11 cellular contexts compared by ENCODE assay signal in genomic region chr7:99372275-99373085, GRCh38. TPM values are rescaled to one million over a fixed set of nuclear protein-coding genes. Genes with fewer than 3 reads are reported as not detected.
DNase-seq lines count a peak whose midpoint lies in the region; ATAC-seq, FAIRE-seq and TF ChIP-seq lines count a peak whose summit lies in the region.
"Had no signal": no experiment of that assay in that cellular context is flagged by ENCODE, and none has a peak within 500 bp of the region (broad histone marks: within the 10 kb centered on the region; RNA-seq: fewer than 3 reads in every experiment).

No MANE protein-coding gene starts in this region.

- CTCF ChIA-PET in activated CD4-positive, alpha-beta T cell treated with anti-CD3 and anti-CD28 coated beads, Interleukin-2, amount 10 ng/mL, durations not matched to agents 7 days and 5 days (lab: Charles Lee), result interaction anchor here (0.8 to 2.1 kb wide), 4 partner anchors 13 to 44 kb away, joined by 3 to 6 read pairs (median 4); no protein-coding TSS in a partner anchor

- peak overlapping the region; percentile 10 to 19 for H3K4me3 ChIP-seq in kidney (ENCODE audit: low read length in 2 of 2)
- H3K4me3 ChIP-seq in testis, result no peak overlapping the region
- H3K4me3 ChIP-seq: skin epidermis had no signal

- H3K4me3 Mint-ChIP-seq in activated CD4-positive, alpha-beta T cell treated with anti-CD3 and anti-CD28 coated beads, Interleukin-2, amount 10 ng/mL, durations not matched to agents 7 days and 5 days, result peak overlapping the region; percentile 75

- peaks cover 38% of the 10 kb centered on the region for H3K4me1 Mint-ChIP-seq in activated CD4-positive, alpha-beta T cell treated with anti-CD3 and anti-CD28 coated beads, Interleukin-2, amount 10 ng/mL, durations not matched to agents 7 days and 5 days

- H3K9ac ChIP-seq in kidney (ENCODE audit: low read length in 2 of 2), result no peak overlapping the region
- H3K9ac ChIP-seq: BLaER1 treated with 17β-estradiol and CSF1 and Interleukin-3, amounts not matched to agents 10 nM and 100 nM had no signal

- H3K27ac Mint-ChIP-seq in activated CD4-positive, alpha-beta T cell treated with anti-CD3 and anti-CD28 coated beads, Interleukin-2, amount 10 ng/mL, durations not matched to agents 7 days and 5 days, result no peak overlapping the region
- peak overlapping the region; percentile 13 to 85 for H3K27ac Mint-ChIP-seq in activated naive CD4-positive, alpha-beta T cell treated with anti-CD3 and anti-CD28 coated beads, Interleukin-2, amount 50 U/mL, for 72 hours

- peaks cover 0 to 10% of the 10 kb centered on the region in 2 donors for H3K4me1 ChIP-seq in kidney (ENCODE audit: control insufficient read depth in 1 of 2, insufficient read depth in 1 of 2, low read depth in 1 of 2, low read length in 2 of 2)
- peaks cover 13% of the 10 kb centered on the region for H3K4me1 ChIP-seq in testis

- H3K9me3 ChIP-seq in kidney (ENCODE audit: control insufficient read depth in 1 of 2, low read length in 2 of 2) (no peaks in the 10 kb centered on the region), testis (no peaks in the 10 kb centered on the region)
- H3K9me3 ChIP-seq: BLaER1 treated with 17β-estradiol and CSF1 and Interleukin-3, amounts not matched to agents 10 nM and 100 nM had no signal

- intact Hi-C loops in kidney (cut with DNase I), result no loop called here
- intact Hi-C loops in testis (cut with DNase I; ENCODE audit: low total_unique reads), result no loop called here

- no peak for FAIRE-seq in kidney (lab: Jason Lieb, UNC)

- H3K27me3 ChIP-seq in testis, result no peaks in the 10 kb centered on the region
- H3K27me3 ChIP-seq: BLaER1 treated with 17β-estradiol and CSF1 and Interleukin-3, amounts not matched to agents 10 nM and 100 nM had no signal

- POLR2A ChIA-PET in activated CD4-positive, alpha-beta T cell treated with anti-CD3 and anti-CD28 coated beads, Interleukin-2, amount 10 ng/mL, durations not matched to agents 7 days and 5 days (lab: Charles Lee), result no interaction called here

- no peak for DNase-seq in activated CD4-positive, alpha-beta T cell treated with anti-CD3 and anti-CD28 coated beads, Interleukin-2, amount 10 ng/mL, durations not matched to agents 7 days and 5 days
- DNase-seq in activated CD4-positive, alpha-beta T cell treated with anti-CD3 and anti-CD28 coated beads for 48 hours, result no peak
- DNase-seq in activated naive CD4-positive, alpha-beta T cell treated with anti-CD3 and anti-CD28 coated beads, Interleukin-2, amount 50 U/mL, for 72 hours (ENCODE audit: low spot score in 2 of 2), result no peak
- DNase-seq in kidney, result peak; percentile 77
- DNase-seq in testis, result peak; percentile 86
- no peak for DNase-seq in NCI-H2081 (lab: John Stamatoyannopoulos, UW)
- no peak for DNase-seq in left lobe of liver (ENCODE audit: low spot score)
- DNase-seq: NCI-H524 had no signal

- no peak for TF ChIP-seq POLR2A in testis (IDR thresholded peaks at IDR 0.05)

- no peaks in the 10 kb centered on the region for H3K9me3 Mint-ChIP-seq in activated CD4-positive, alpha-beta T cell treated with anti-CD3 and anti-CD28 coated beads, Interleukin-2, amount 10 ng/mL, durations not matched to agents 7 days and 5 days
- H3K9me3 Mint-ChIP-seq in activated naive CD4-positive, alpha-beta T cell treated with anti-CD3 and anti-CD28 coated beads, Interleukin-2, amount 50 U/mL, for 72 hours, result no peaks in the 10 kb centered on the region

- H3K27ac ChIP-seq in kidney (ENCODE audit: low read depth in 2 of 2, low read length in 2 of 2) (peak overlapping the region; percentile 20 to 51), testis (peak overlapping the region; percentile 24 to 61)
- H3K27ac ChIP-seq: BLaER1 treated with 17β-estradiol and CSF1 and Interleukin-3, amounts not matched to agents 10 nM and 100 nM had no signal

- 34 to 42% methylated on average over 16 to 20 of the region's 20 CpGs for WGBS in testis, 2 donors

- ATAC-seq in activated naive CD4-positive, alpha-beta T cell treated with anti-CD3 and anti-CD28 coated beads, Interleukin-2, amount 50 U/mL, for 72 hours, result no peak
- ATAC-seq in GM19467 (IDR thresholded peaks at IDR 0.05; ENCODE audit: unreplicated experiment) (no peak), left lobe of liver (no peak)

- TF ChIP-seq CTCF in kidney (IDR thresholded peaks at IDR 0.05; ENCODE audit: borderline replicate concordance, extremely low read depth, insufficient read depth), result no peak
- TF ChIP-seq CTCF in testis (IDR thresholded peaks at IDR 0.05), result no peak

- H3K27me3 Mint-ChIP-seq in activated CD4-positive, alpha-beta T cell treated with anti-CD3 and anti-CD28 coated beads, Interleukin-2, amount 10 ng/mL, durations not matched to agents 7 days and 5 days, result no peaks in the 10 kb centered on the region

- no peaks in the 10 kb centered on the region for H3K36me3 ChIP-seq in kidney (ENCODE audit: control insufficient read depth in 1 of 2, insufficient read depth in 2 of 2, low read length in 2 of 2)
- H3K36me3 ChIP-seq in testis (ENCODE audit: low read depth, missing control alignments), result no peaks in the 10 kb centered on the region

- peaks cover 7% of the 10 kb centered on the region for H3K36me3 Mint-ChIP-seq in activated CD4-positive, alpha-beta T cell treated with anti-CD3 and anti-CD28 coated beads, Interleukin-2, amount 10 ng/mL, durations not matched to agents 7 days and 5 days (ENCODE audit: low read depth)
- peaks cover 0 to 2% of the 10 kb centered on the region in 2 donors for H3K36me3 Mint-ChIP-seq in activated naive CD4-positive, alpha-beta T cell treated with anti-CD3 and anti-CD28 coated beads, Interleukin-2, amount 50 U/mL, for 72 hours

RNA-seq across cellular contexts. Expression of gene ARPC1B, which starts 2.0 kb away (rescaled TPM):
- total RNA-seq in activated CD4-positive, alpha-beta T cell treated with anti-CD3 and anti-CD28 coated beads, Interleukin-2, amount 10 ng/mL, durations not matched to agents 7 days and 5 days, result 100 to 1,000 TPM; 361 to 399 TPM
- 100 to 1,000 TPM; 254 to 333 TPM for total RNA-seq in activated naive CD4-positive, alpha-beta T cell treated with anti-CD3 and anti-CD28 coated beads, Interleukin-2, amount 50 U/mL, for 72 hours
- total RNA-seq in kidney (216 TPM), testis (10 to 100 TPM; 50.5 to 64.9 TPM), left lobe of liver (37.4 TPM)
- polyA plus RNA-seq in kidney (ENCODE audit: insufficient read depth, low read depth, low replicate concordance) (74.1 TPM), testis (ENCODE audit: insufficient read depth, low read depth, low replicate concordance) (64.6 TPM)

RNA-seq across cellular contexts. Expression of gene PDAP1, which starts 35.9 kb away (rescaled TPM):
- total RNA-seq in activated CD4-positive, alpha-beta T cell treated with anti-CD3 and anti-CD28 coated beads, Interleukin-2, amount 10 ng/mL, durations not matched to agents 7 days and 5 days, result 10 to 100 TPM; 81.4 to 81.9 TPM
- total RNA-seq in activated naive CD4-positive, alpha-beta T cell treated with anti-CD3 and anti-CD28 coated beads, Interleukin-2, amount 50 U/mL, for 72 hours, result 100 to 1,000 TPM; 101 to 148 TPM
- total RNA-seq in kidney (84.7 TPM), testis (10 to 100 TPM; 50.5 to 74.0 TPM), left lobe of liver (32.7 TPM)
- polyA plus RNA-seq in kidney (ENCODE audit: insufficient read depth, low read depth, low replicate concordance) (119 TPM), testis (ENCODE audit: insufficient read depth, low read depth, low replicate concordance) (126 TPM)

RNA-seq across cellular contexts. Expression of gene BUD31, which starts 36.3 kb away (rescaled TPM):
- total RNA-seq in activated CD4-positive, alpha-beta T cell treated with anti-CD3 and anti-CD28 coated beads, Interleukin-2, amount 10 ng/mL, durations not matched to agents 7 days and 5 days, result 100 to 1,000 TPM in 1 of 2 experiments, 10 to 100 TPM in 1; 94.2 to 115 TPM
- total RNA-seq in activated naive CD4-positive, alpha-beta T cell treated with anti-CD3 and anti-CD28 coated beads, Interleukin-2, amount 50 U/mL, for 72 hours, result 100 to 1,000 TPM; 131 to 135 TPM
- total RNA-seq in kidney, result 79.0 TPM
- polyA plus RNA-seq in kidney (ENCODE audit: insufficient read depth, low read depth, low replicate concordance), result 141 TPM
- 100 to 1,000 TPM in 1 of 2 donors, 10 to 100 TPM in 1; 91.2 to 123 TPM for total RNA-seq in testis
- 174 TPM for polyA plus RNA-seq in testis (ENCODE audit: insufficient read depth, low read depth, low replicate concordance)
- total RNA-seq in left lobe of liver, result 25.8 TPM

RNA-seq across cellular contexts. Expression of gene ARPC1A, which starts 46.8 kb away (rescaled TPM):
- total RNA-seq in activated CD4-positive, alpha-beta T cell treated with anti-CD3 and anti-CD28 coated beads, Interleukin-2, amount 10 ng/mL, durations not matched to agents 7 days and 5 days, result 10 to 100 TPM; 51.9 to 56.8 TPM
- 10 to 100 TPM; 43.5 to 57.2 TPM for total RNA-seq in activated naive CD4-positive, alpha-beta T cell treated with anti-CD3 and anti-CD28 coated beads, Interleukin-2, amount 50 U/mL, for 72 hours
- 119 TPM for total RNA-seq in kidney
- 117 TPM for polyA plus RNA-seq in kidney (ENCODE audit: insufficient read depth, low read depth, low replicate concordance)
- 100 to 1,000 TPM in 1 of 2 donors, 10 to 100 TPM in 1; 91.8 to 120 TPM for total RNA-seq in testis
- polyA plus RNA-seq in testis (ENCODE audit: insufficient read depth, low read depth, low replicate concordance), result 117 TPM
- total RNA-seq in left lobe of liver, result 64.2 TPM

Comparison
In these comparisons a context has a peak if more than half of its experiments do, and no peak if none do; other contexts are left out.
1. DNase-seq: peak in kidney (single experiment) and testis (single experiment); none in activated CD4-positive, alpha-beta T cell treated with anti-CD3 and anti-CD28 coated beads, Interleukin-2, amount 10 ng/mL, durations not matched to agents 7 days and 5 days (single experiment), activated CD4-positive, alpha-beta T cell treated with anti-CD3 and anti-CD28 coated beads for 48 hours (single experiment), activated naive CD4-positive, alpha-beta T cell treated with anti-CD3 and anti-CD28 coated beads, Interleukin-2, amount 50 U/mL, for 72 hours (0 of 2), NCI-H2081 (0 of 2) and left lobe of liver (single experiment).
2. H3K4me3 ChIP-seq: peak in kidney (2 of 2); none in testis (0 of 2).